ENCODE assay signal across 9 cellular contexts in the genomic region with DNA sequence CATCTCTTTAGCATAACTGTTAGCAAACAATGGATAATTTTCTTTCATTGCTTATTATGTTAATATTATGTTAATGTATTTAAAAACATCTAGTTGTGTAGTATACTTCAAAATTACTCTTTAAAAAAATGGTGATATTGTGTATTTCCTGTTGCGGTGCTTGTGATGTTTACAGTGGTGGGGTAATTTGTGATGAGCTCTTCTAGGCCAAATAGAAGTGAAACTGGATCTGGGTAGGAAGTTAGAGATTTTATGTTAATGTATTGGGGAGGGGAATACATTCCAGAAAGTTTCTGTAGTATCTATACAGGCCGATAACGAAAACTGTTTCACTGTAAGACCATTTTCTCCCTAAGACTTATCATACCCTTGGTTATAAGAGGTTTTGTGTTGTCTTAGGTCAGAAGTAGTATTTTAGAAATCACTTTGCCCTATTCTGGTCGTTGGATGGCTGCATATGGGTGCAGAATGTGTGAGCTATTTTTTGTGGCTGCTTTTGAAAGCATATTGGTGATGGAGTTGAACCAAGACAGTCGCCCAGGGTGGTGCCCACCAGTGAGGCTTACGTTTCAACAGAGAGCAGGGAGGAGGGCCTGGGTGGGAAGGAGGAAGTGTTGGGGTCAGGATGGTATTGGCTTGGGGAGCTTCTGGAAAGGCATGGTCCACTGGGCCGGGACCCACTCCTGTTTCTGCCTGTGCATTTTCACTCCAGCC. TPM values are rescaled to one million over a fixed set of nuclear protein-coding genes. Genes with fewer than 3 reads are reported as not detected.
DNase-seq lines count a peak whose midpoint lies in the region; ATAC-seq and TF ChIP-seq lines count a peak whose summit lies in the region.
"Had no signal": no experiment of that assay in that cellular context is flagged by ENCODE, and none has a peak within 500 bp of the region (broad histone marks: within the 10 kb centered on the region; RNA-seq: fewer than 3 reads in every experiment).

No MANE protein-coding gene starts in this region.

- no peak overlapping the region; the same call in 1 of the 2 replicates for H2BK20ac ChIP-seq in IMR-90 (ENCODE audit: low read depth, low read length)

- POLR2A ChIA-PET in CD4-positive, alpha-beta memory T cell (lab: Charles Lee; ENCODE audit: partially characterized antibody) = interaction anchor here (0.6 to 2.1 kb wide), 8 partner anchors 9 to 618 kb away, joined by 3 to 9 read pairs (median 4); partner anchors contain the start of gene ZNF407
- POLR2A ChIA-PET in IMR-90 (lab: Charles Lee; ENCODE audit: unreplicated experiment) = no interaction called here

- peaks cover 23 to 55% of the 10 kb centered on the region in 2 experiments for H3K79me1 ChIP-seq in IMR-90 (ENCODE audit: low read depth in 1 of 2, low read length in 2 of 2)

- H3K36me3 Mint-ChIP-seq in CD4-positive, alpha-beta memory T cell = peaks cover 0 to 8% of the 10 kb centered on the region in 2 donors
- peaks cover 5% of the 10 kb centered on the region for H3K36me3 Mint-ChIP-seq in natural killer cell treated with Interleukin-12 subunit alpha and Interleukin-12 subunit beta and Interleukin-15 and Interleukin-18, amount 100 ng/mL, for 72 hours

- peak overlapping the region; percentile 31; the same call in 1 of the 2 replicates for H3K23ac ChIP-seq in IMR-90 (ENCODE audit: low read depth, low read length)

- no peaks in the 10 kb centered on the region for H3K27me3 Mint-ChIP-seq in CD4-positive, alpha-beta memory T cell
- H3K27me3 Mint-ChIP-seq in natural killer cell treated with Interleukin-12 subunit alpha and Interleukin-12 subunit beta and Interleukin-15 and Interleukin-18, amount 100 ng/mL, for 72 hours = no peaks in the 10 kb centered on the region

- no peak overlapping the region for H4K91ac ChIP-seq in IMR-90 (ENCODE audit: insufficient read depth, low read depth, low read length)

- BruUV-seq in IMR-90 (replicated peaks; lab: Mats Ljungman, UMichigan) = no TSS peak

- peak overlapping the region in 1 of 2 donors; percentile 5 for H3K4me3 ChIP-seq in CD4-positive, alpha-beta memory T cell (ENCODE audit: low read length in 2 of 2)
- H3K4me3 ChIP-seq in IMR-90 (ENCODE audit: insufficient read depth, low read depth, low read length) = no peak overlapping the region

- no peak overlapping the region for H2BK5ac ChIP-seq in IMR-90 (ENCODE audit: low read depth, low read length, poor library complexity, severe bottlenecking)

- no peak for ATAC-seq in IMR-90 (ENCODE audit: low read depth)
- ATAC-seq in natural killer cell treated with Interleukin-12 subunit alpha and Interleukin-12 subunit beta and Interleukin-15 and Interleukin-18, amount 100 ng/mL, for 72 hours = peak; percentile 74 to 76
- ATAC-seq in HG03139 (IDR thresholded peaks at IDR 0.05; ENCODE audit: unreplicated experiment) = no peak
- ATAC-seq in GM19395 (IDR thresholded peaks at IDR 0.05; ENCODE audit: unreplicated experiment) = no peak

- DNase-seq in CD4-positive, alpha-beta memory T cell = peak; percentile 59 to 71 (median 65)
- DNase-seq in IMR-90 = peak; percentile 20
- peak; percentile 11 for DNase-seq in cerebellar cortex (ENCODE audit: low spot score)
- no peak for DNase-seq in natural killer cell treated with Interleukin-12 subunit alpha and Interleukin-12 subunit beta and Interleukin-15 and Interleukin-18, amount 100 ng/mL, for 72 hours (ENCODE audit: low spot score)
- DNase-seq in NCI-H2171 (lab: John Stamatoyannopoulos, UW) = no peak
- no peak for DNase-seq in AML-193 (lab: John Stamatoyannopoulos, UW)
- DNase-seq: occipital lobe had no signal

- H2AK5ac ChIP-seq in IMR-90 (ENCODE audit: low read depth, low read length) = no peak overlapping the region

- TF ChIP-seq RAD21 in IMR-90 (IDR thresholded peaks at IDR 0.05; ENCODE audit: low read length) = no peak

- no peaks in the 10 kb centered on the region for H3K9me3 Mint-ChIP-seq in CD4-positive, alpha-beta memory T cell
- H3K9me3 Mint-ChIP-seq in natural killer cell treated with Interleukin-12 subunit alpha and Interleukin-12 subunit beta and Interleukin-15 and Interleukin-18, amount 100 ng/mL, for 72 hours = no peaks in the 10 kb centered on the region

- H3K27ac ChIP-seq in CD4-positive, alpha-beta memory T cell (ENCODE audit: low read depth, low read length) = peak overlapping the region; percentile 63
- H3K27ac ChIP-seq in IMR-90 (ENCODE audit: insufficient read depth, low read length) = no peak overlapping the region

- TF ChIP-seq CTCF in IMR-90 (conservative IDR thresholded peaks at IDR 0.05; ENCODE audit: low read depth, low read length) = no peak

- H2BK120ac ChIP-seq in IMR-90 (ENCODE audit: low read depth, low read length) = no peak overlapping the region

- H3K4me1 ChIP-seq in CD4-positive, alpha-beta memory T cell (ENCODE audit: insufficient read depth, low read length) = peaks cover 64% of the 10 kb centered on the region
- H3K4me1 ChIP-seq in IMR-90 (ENCODE audit: control insufficient read depth, insufficient read depth, low read length) = peaks cover 9% of the 10 kb centered on the region

- no peak overlapping the region for H3K9ac ChIP-seq in IMR-90 (ENCODE audit: low read depth, low read length)

- H4K8ac ChIP-seq in IMR-90 (ENCODE audit: low read depth in 2 of 2, low read length in 2 of 2) = no peak overlapping the region; a peak in 1 of 4 replicates

- no peaks in the 10 kb centered on the region for H3K9me3 ChIP-seq in CD4-positive, alpha-beta memory T cell (ENCODE audit: control insufficient read depth in 1 of 2, low read length in 2 of 2)
- H3K9me3 ChIP-seq in IMR-90 (ENCODE audit: control insufficient read depth, insufficient read depth, low read length) = no peaks in the 10 kb centered on the region

- H3K4me2 ChIP-seq in IMR-90 (ENCODE audit: low read depth, low read length) = peak overlapping the region; percentile 64

- H3K4me3 Mint-ChIP-seq in CD4-positive, alpha-beta memory T cell = peak overlapping the region; percentile 31 to 87 (median 71)
- H3K4me3 Mint-ChIP-seq in natural killer cell treated with Interleukin-12 subunit alpha and Interleukin-12 subunit beta and Interleukin-15 and Interleukin-18, amount 100 ng/mL, for 72 hours = peak overlapping the region; percentile 72

- H2BK15ac ChIP-seq in IMR-90 (ENCODE audit: low read depth, low read length) = no peak overlapping the region

- H3K27me3 ChIP-seq in CD4-positive, alpha-beta memory T cell (ENCODE audit: insufficient read depth, low read length) = no peaks in the 10 kb centered on the region
- no peaks in the 10 kb centered on the region for H3K27me3 ChIP-seq in IMR-90 (ENCODE audit: control insufficient read depth, insufficient read depth, low read length)

- no peak for TF ChIP-seq POLR2A in IMR-90 (IDR thresholded peaks at IDR 0.05; ENCODE audit: low read depth, low read length)

- peaks cover 49 to 84% (median 67%) of the 10 kb centered on the region in 4 donors for H3K4me1 Mint-ChIP-seq in CD4-positive, alpha-beta memory T cell
- peaks cover 51 to 74% of the 10 kb centered on the region in 2 donors for H3K4me1 Mint-ChIP-seq in natural killer cell treated with Interleukin-12 subunit alpha and Interleukin-12 subunit beta and Interleukin-15 and Interleukin-18, amount 100 ng/mL, for 72 hours (ENCODE audit: low read depth in 2 of 2)

- no peak overlapping the region for H3K56ac ChIP-seq in IMR-90 (ENCODE audit: extremely low read depth, insufficient read depth, low read length)

- in situ Hi-C loops in IMR-90 (cut with MboI; ENCODE audit: low sequenced_read_pairs) = loop anchor here (25.0 kb wide), 1 partner anchor 1146 kb away; no protein-coding TSS in a partner anchor

- dilution Hi-C loops in IMR-90 (cut with HindIII; ENCODE audit: low sequenced_read_pairs, unreplicated experiment) = no loop called here

- 67% methylated on average over 3 of the region's 7 CpGs; no CpG with 5 or more reads in 1 of the 2 experiments for WGBS in IMR-90 (ENCODE audit: extremely low coverage in 2 of 2, insufficient read length in 1 of 2), 2 experiments

- H3K9me1 ChIP-seq in IMR-90 (ENCODE audit: insufficient read depth, low read length) = peaks cover 4% of the 10 kb centered on the region; the same call in 1 of the 2 replicates

- H3K14ac ChIP-seq in IMR-90 (replicated peaks; ENCODE audit: low read depth, low read length) = no peak overlapping the region

- CTCF ChIA-PET in CD4-positive, alpha-beta memory T cell (lab: Charles Lee; ENCODE audit: partially characterized antibody) = interaction anchor here (1.0 kb wide), 2 partner anchors 19 to 27 kb away, joined by 3 read pairs; no protein-coding TSS in a partner anchor
- CTCF ChIA-PET in IMR-90 (lab: Yijun Ruan, JAX) = interaction anchor here (0.5 kb wide), 1 partner anchor 558 kb away, joined by 8 read pairs; no protein-coding TSS in a partner anchor

- H3K4ac ChIP-seq in IMR-90 (ENCODE audit: low read depth, low read length) = peak overlapping the region; percentile 25; the same call in 1 of the 2 replicates

- H2AFZ ChIP-seq in IMR-90 (replicated peaks; ENCODE audit: low read length, poor library complexity) = no peak overlapping the region

- no peak overlapping the region for H2AK9ac ChIP-seq in IMR-90 (replicated peaks; ENCODE audit: low read depth, low read length, poor library complexity)

- peaks cover 4% of the 10 kb centered on the region; the same call in 1 of the 2 replicates for H4K20me1 ChIP-seq in IMR-90 (ENCODE audit: insufficient read depth, low read length)

- H3K36me3 ChIP-seq in CD4-positive, alpha-beta memory T cell (ENCODE audit: insufficient read depth, low read length) = no peaks in the 10 kb centered on the region
- no peaks in the 10 kb centered on the region for H3K36me3 ChIP-seq in IMR-90 (ENCODE audit: control insufficient read depth, insufficient read depth, low read length)

- H4K5ac ChIP-seq in IMR-90 (ENCODE audit: low read depth, low read length) = peak overlapping the region; percentile 56

- H3K18ac ChIP-seq in IMR-90 (ENCODE audit: low read depth, low read length) = no peak overlapping the region

- peak overlapping the region; percentile 90 to 96 (median 92) for H3K27ac Mint-ChIP-seq in CD4-positive, alpha-beta memory T cell
- peak overlapping the region; percentile 95 to 98 for H3K27ac Mint-ChIP-seq in natural killer cell treated with Interleukin-12 subunit alpha and Interleukin-12 subunit beta and Interleukin-15 and Interleukin-18, amount 100 ng/mL, for 72 hours

- intact Hi-C loops in CD4-positive, alpha-beta memory T cell (cut with micrococcal nuclease) = loop anchor here (10.0 kb wide), 1 partner anchor 1608 kb away; the partner anchor contains the start of gene ZNF236
- intact Hi-C loops in IMR-90 (cut with micrococcal nuclease) = no loop called here

RNA-seq across cellular contexts. Expression of gene TSHZ1, which starts 5.8 kb away (rescaled TPM):
- 10 to 100 TPM; 30.1 to 32.0 TPM for total RNA-seq in CD4-positive, alpha-beta memory T cell
- polyA plus RNA-seq in CD4-positive, alpha-beta memory T cell = 1 to 10 TPM in 1 of 2 donors, under 1 TPM in 1; 0.84 to 6.5 TPM
- 9.2 and 10.0 TPM in 2 replicates for total RNA-seq in IMR-90 (2012; rRNA removed)
- 6.4 and 7.1 TPM in 2 replicates for polyA plus RNA-seq in IMR-90 (2012; rRNA removed)
- polyA plus RNA-seq in IMR-90 (2012; cell fraction: cytosol; rRNA removed) = 2.8 and 4.6 TPM in 2 replicates
- 4.5 and 4.9 TPM in 2 replicates for polyA plus RNA-seq in IMR-90 (2012; cell fraction: nucleus; rRNA removed; ENCODE audit: low replicate concordance)
- total RNA-seq in natural killer cell treated with Interleukin-12 subunit alpha and Interleukin-12 subunit beta and Interleukin-15 and Interleukin-18, amount 100 ng/mL, for 72 hours = 10 to 100 TPM; 19.8 to 21.0 TPM

RNA-seq across cellular contexts. Expression of gene PTGR3, which starts 7.4 kb away (rescaled TPM):
- 10 to 100 TPM; 55.9 to 56.7 TPM for total RNA-seq in CD4-positive, alpha-beta memory T cell
- polyA plus RNA-seq in CD4-positive, alpha-beta memory T cell = 10 to 100 TPM; 21.0 to 29.3 TPM
- total RNA-seq in IMR-90 (2012; rRNA removed) = 16.1 and 16.9 TPM in 2 replicates
- polyA plus RNA-seq in IMR-90 (2012; rRNA removed) = 24.6 and 26.4 TPM in 2 replicates
- polyA plus RNA-seq in IMR-90 (2012; cell fraction: cytosol; rRNA removed) = 8.9 and 21.0 TPM in 2 replicates
- polyA plus RNA-seq in IMR-90 (2012; cell fraction: nucleus; rRNA removed; ENCODE audit: low replicate concordance) = 22.4 and 44.0 TPM in 2 replicates
- total RNA-seq in natural killer cell treated with Interleukin-12 subunit alpha and Interleukin-12 subunit beta and Interleukin-15 and Interleukin-18, amount 100 ng/mL, for 72 hours = 10 to 100 TPM; 20.0 to 23.0 TPM

Comparison
In these comparisons a context has a peak if more than half of its experiments do, and no peak if none do; other contexts are left out.
1. DNase-seq: peak in CD4-positive, alpha-beta memory T cell (5 of 5), IMR-90 (single experiment) and cerebellar cortex (single experiment); none in natural killer cell treated with Interleukin-12 subunit alpha and Interleukin-12 subunit beta and Interleukin-15 and Interleukin-18, amount 100 ng/mL, for 72 hours (single experiment), NCI-H2171 (single experiment) and AML-193 (0 of 2).
2. ATAC-seq: peak in natural killer cell treated with Interleukin-12 subunit alpha and Interleukin-12 subunit beta and Interleukin-15 and Interleukin-18, amount 100 ng/mL, for 72 hours (2 of 2); none in IMR-90 (single experiment), HG03139 (single experiment) and GM19395 (single experiment).